In genomic region chr13:92808007-92808406, GRCh38 we compare ENCODE assay signal across 27 cellular contexts.
"Had no signal": no experiment of that assay in that cellular context is flagged by ENCODE, and none has a peak within 500 bp of the region (broad histone marks: within the 10 kb centered on the region; RNA-seq: fewer than 3 reads in every experiment).

No MANE protein-coding gene starts in this region.

- ATAC-seq: activated CD4-positive, alpha-beta T cell treated with anti-CD3 and anti-CD28 coated beads for 36 hours; activated CD8-positive, alpha-beta memory T cell treated with anti-CD3 and anti-CD28 coated beads, Interleukin-2, amount 10 ng/mL, durations not matched to agents 7 days and 5 days; activated CD8-positive, alpha-beta T cell treated with anti-CD3 and anti-CD28 coated beads, Interleukin-2, amount 10 ng/mL, durations not matched to agents 7 days and 5 days; activated naive CD4-positive, alpha-beta T cell treated with anti-CD3 and anti-CD28 coated beads, Interleukin-2, amount 50 U/mL, for 72 hours; body of pancreas had no signal

- H3K36me3 ChIP-seq: breast epithelium, cardiac muscle cell, colonic mucosa, esophagus squamous epithelium had no signal

- DNase-seq: activated CD4-positive, alpha-beta memory T cell treated with anti-CD3 and anti-CD28 coated beads for 36 hours; activated CD4-positive, alpha-beta T cell treated with anti-CD3 and anti-CD28 coated beads for 36 hours; activated CD4-positive, alpha-beta T cell treated with anti-CD3 and anti-CD28 coated beads, Interleukin-2, amount 10 ng/mL, durations not matched to agents 24 days and 14 days; activated CD4-positive, CD25-positive, alpha-beta regulatory T cell; activated CD4-positive, CD25-positive, alpha-beta regulatory T cell treated with anti-CD3 and anti-CD28 coated beads, Interleukin-2, amount 50 U/mL, for 72 hours; activated CD8-positive, alpha-beta memory T cell treated with anti-CD3 and anti-CD28 coated beads, Interleukin-2, amount 10 ng/mL, durations not matched to agents 7 days and 5 days; activated CD8-positive, alpha-beta memory T cell treated with anti-CD3 and anti-CD28 coated beads, Interleukin-2, amount 50 U/mL, for 4 hours; activated CD8-positive, alpha-beta T cell treated with anti-CD3 and anti-CD28 coated beads, Interleukin-2, amount 10 ng/mL, durations not matched to agents 7 days and 5 days; activated effector memory CD4-positive, alpha-beta T cell treated with anti-CD3 and anti-CD28 coated beads, Interleukin-2, amount 50 U/mL, for 16 hours; activated naive CD4-positive, alpha-beta T cell treated with anti-CD3 and anti-CD28 coated beads, Interleukin-2, amount 10 ng/mL, durations not matched to agents 7 days and 5 days; activated naive CD8-positive, alpha-beta T cell treated with anti-CD3 and anti-CD28 coated beads, Interleukin-2, amount 10 ng/mL, durations not matched to agents 7 days and 5 days; activated T-cell treated with anti-CD3 and anti-CD28 coated beads, Interleukin-2, amount 50 U/mL, for 1 hour; activated T-cell treated with anti-CD3 and anti-CD28 coated beads, Interleukin-2, amount 50 U/mL, for 48 hours; amniotic stem cell; aorta; body of pancreas; central memory CD4-positive, alpha-beta T cell; cerebellar nuclear complex; colonic mucosa; effector CD8-positive, alpha-beta T cell; esophagus squamous epithelium; head of caudate nucleus; T-helper 2 cell had no signal

- H3K9me3 ChIP-seq: body of pancreas, breast epithelium, colonic mucosa, esophagus squamous epithelium had no signal

- H3K27me3 ChIP-seq: body of pancreas, breast epithelium, cardiac muscle cell, colonic mucosa, esophagus squamous epithelium had no signal

- H3K4me1 ChIP-seq: breast epithelium, colonic mucosa had no signal

- H3K4me3 ChIP-seq: body of pancreas, breast epithelium, cardiac muscle cell, colonic mucosa, esophagus squamous epithelium had no signal

- H3K27ac ChIP-seq: body of pancreas, breast epithelium, cardiac muscle cell, colonic mucosa, epithelial cell of prostate, esophagus squamous epithelium had no signal
